8 cellular contexts compared by ENCODE assay signal in the genomic region with DNA sequence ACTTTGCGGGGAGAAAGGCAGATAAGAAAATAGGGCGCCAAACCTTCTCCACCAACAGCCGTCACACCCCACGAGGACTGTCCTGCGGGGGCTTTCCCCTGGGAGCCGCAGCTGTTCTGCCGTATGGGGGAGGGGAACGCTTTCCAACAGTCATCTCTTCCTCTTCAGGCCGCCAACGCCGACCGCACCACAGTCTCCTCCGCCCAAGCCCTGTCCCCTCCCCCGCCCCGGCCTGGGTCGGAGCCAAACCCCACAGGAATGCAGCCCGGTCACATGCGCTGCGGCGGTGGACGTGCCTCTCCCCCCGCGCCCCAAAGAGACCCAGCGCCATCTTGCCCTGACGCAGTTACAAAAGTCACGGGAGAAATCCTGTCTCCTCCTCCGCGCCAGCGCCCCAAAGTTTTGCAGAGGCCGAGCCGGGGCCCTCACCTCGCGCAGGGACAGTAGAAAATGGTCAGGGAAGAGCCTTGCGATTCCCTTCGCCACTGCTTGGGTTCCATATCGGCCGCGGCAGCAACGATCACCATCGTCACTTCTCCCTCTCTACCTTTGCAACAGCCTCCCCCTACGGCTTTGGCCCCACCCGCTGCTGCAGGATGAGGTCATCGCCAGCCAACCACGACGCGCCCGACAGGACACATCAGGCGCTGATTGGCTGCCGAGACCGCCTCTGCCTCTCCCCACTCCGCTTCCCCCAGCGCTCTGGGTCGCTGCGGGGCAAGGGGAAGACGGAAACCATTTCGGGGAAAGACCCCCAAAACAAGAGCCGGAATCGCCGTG. TPM values are rescaled to one million over a fixed set of nuclear protein-coding genes. Genes with fewer than 3 reads are reported as not detected.
DNase-seq lines count a peak whose midpoint lies in the region; ATAC-seq, FAIRE-seq and TF ChIP-seq lines count a peak whose summit lies in the region.

No MANE protein-coding gene starts in this region.

- H3K36me3 Mint-ChIP-seq in natural killer cell treated with Interleukin-12 subunit alpha and Interleukin-12 subunit beta and Interleukin-15 and Interleukin-18, amount 100 ng/mL, for 72 hours = peaks cover 44% of the 10 kb centered on the region

- H3K27me3 Mint-ChIP-seq in natural killer cell treated with Interleukin-12 subunit alpha and Interleukin-12 subunit beta and Interleukin-15 and Interleukin-18, amount 100 ng/mL, for 72 hours = no peaks in the 10 kb centered on the region

- peak; percentile 86 to 89 for ATAC-seq in natural killer cell treated with Interleukin-12 subunit alpha and Interleukin-12 subunit beta and Interleukin-15 and Interleukin-18, amount 100 ng/mL, for 72 hours

- H3K27ac ChIP-seq in RWPE1 = peak overlapping the region; percentile 99

- TF ChIP-seq POLR2A in H54 (IDR thresholded peaks at IDR 0.05; ENCODE audit: low read depth, low read length) = peak; percentile 73

- H3K4me1 Mint-ChIP-seq in natural killer cell treated with Interleukin-12 subunit alpha and Interleukin-12 subunit beta and Interleukin-15 and Interleukin-18, amount 100 ng/mL, for 72 hours (ENCODE audit: low read depth in 2 of 2) = peaks cover 43 to 62% of the 10 kb centered on the region in 2 donors

- DNase-seq in ELF-1 (ENCODE audit: low read depth, low spot score) = peak; percentile 99
- DNase-seq in H54 (ENCODE audit: insufficient read length, low spot score) = peak; percentile 93
- DNase-seq in LoVo (ENCODE audit: low spot score) = peak; percentile 100
- peak; percentile 99 for DNase-seq in RWPE1 (ENCODE audit: low spot score)
- DNase-seq in activated effector memory CD4-positive, alpha-beta T cell treated with Interleukin-2 at 50 U/mL for 16 hours = peak; percentile 99
- peak; percentile 99 for DNase-seq in fibroblast of pulmonary artery (ENCODE audit: low read depth)
- peak; percentile 100 for DNase-seq in natural killer cell treated with Interleukin-12 subunit alpha and Interleukin-12 subunit beta and Interleukin-15 and Interleukin-18, amount 100 ng/mL, for 72 hours (ENCODE audit: low spot score)
- DNase-seq in stimulated activated naive CD4-positive, alpha-beta T cell treated with Interleukin-2 at 50 U/mL for 16 hours (lab: John Stamatoyannopoulos, UW) = peak; percentile 100

- peak; percentile 80 for FAIRE-seq in H54 (lab: Jason Lieb, UNC)

- no peaks in the 10 kb centered on the region for H3K9me3 Mint-ChIP-seq in natural killer cell treated with Interleukin-12 subunit alpha and Interleukin-12 subunit beta and Interleukin-15 and Interleukin-18, amount 100 ng/mL, for 72 hours

- H3K27ac Mint-ChIP-seq in natural killer cell treated with Interleukin-12 subunit alpha and Interleukin-12 subunit beta and Interleukin-15 and Interleukin-18, amount 100 ng/mL, for 72 hours = peak overlapping the region; percentile 100

- no peak for TF ChIP-seq CTCF in RWPE1 (conservative IDR thresholded peaks at IDR 0.05; ENCODE audit: low read depth)
- no peak for TF ChIP-seq CTCF in fibroblast of pulmonary artery (IDR thresholded peaks at IDR 0.05; ENCODE audit: low read length, missing control alignments)

- H3K4me3 ChIP-seq in fibroblast of pulmonary artery (replicated peaks; ENCODE audit: low read depth, low read length) = peak overlapping the region; percentile 68

- POLR2A ChIA-PET in RWPE1 (lab: Yijun Ruan, JAX; ENCODE audit: low non-redundant PET) = interaction anchor here (0.6 kb wide), 1 partner anchor 972 kb away, joined by 8 read pairs; no protein-coding TSS in a partner anchor

- CTCF ChIA-PET in RWPE1 (lab: Yijun Ruan, JAX) = interaction anchor here (0.6 to 0.7 kb wide), 2 partner anchors 492 to 711 kb away, joined by 3 to 5 read pairs; no protein-coding TSS in a partner anchor

- H3K4me3 Mint-ChIP-seq in natural killer cell treated with Interleukin-12 subunit alpha and Interleukin-12 subunit beta and Interleukin-15 and Interleukin-18, amount 100 ng/mL, for 72 hours = peak overlapping the region; percentile 98

RNA-seq across cellular contexts. Expression of a gene that starts 1.3 kb away (rescaled TPM):
- 100 to 1,000 TPM; 152 to 172 TPM for total RNA-seq in natural killer cell treated with Interleukin-12 subunit alpha and Interleukin-12 subunit beta and Interleukin-15 and Interleukin-18, amount 100 ng/mL, for 72 hours

Comparison
In these comparisons a context has a peak if more than half of its experiments do, and no peak if none do; other contexts are left out.
1. Peak in every context shown above with its lines: DNase-seq, ATAC-seq, H3K4me3 ChIP-seq and H3K27ac ChIP-seq.